27 cellular contexts compared by ENCODE assay signal in the genomic region with DNA sequence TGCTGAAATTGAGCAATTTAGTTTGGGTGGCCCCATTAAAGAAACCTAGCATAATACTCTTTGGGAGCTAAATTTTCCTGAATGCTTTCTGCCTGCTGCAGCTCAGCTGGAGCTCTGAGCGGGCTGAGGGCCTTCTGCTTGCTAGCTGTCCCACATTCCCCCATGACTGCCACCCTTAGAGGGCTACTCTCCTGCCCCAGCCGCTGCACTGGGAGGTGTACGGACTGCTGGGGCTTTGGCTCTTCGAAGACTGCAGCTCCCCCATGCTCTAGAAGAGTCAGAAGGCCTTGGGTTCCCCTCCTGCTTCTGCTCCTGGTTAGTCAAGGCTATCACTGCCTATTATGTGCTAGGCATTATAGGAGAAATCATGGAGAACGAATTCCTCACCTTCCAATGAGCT.
"Had no signal": no experiment of that assay in that cellular context is flagged by ENCODE, and none has a peak within 500 bp of the region (broad histone marks: within the 10 kb centered on the region; RNA-seq: fewer than 3 reads in every experiment).

No MANE protein-coding gene starts in this region.

- ATAC-seq: naive thymus-derived CD8-positive, alpha-beta T cell; natural killer cell treated with Interleukin-12 subunit alpha and Interleukin-12 subunit beta and Interleukin-15 and Interleukin-18, amount 100 ng/mL, for 72 hours; pancreas; right cardiac atrium; sciatic nerve; stimulated activated effector memory CD8-positive, alpha-beta T cell treated with anti-CD3 and anti-CD28 coated beads, Interleukin-12 subunit alpha, Interleukin-12 subunit beta, amount 100 ng/mL, for 72 hours; stimulated activated naive B cell treated with anti-CD40 and anti-IgM and Interleukin-4, amounts not matched to agents 10 μg/mL and 1 μg/mL and 100 μg/mL, for 72 hours; stimulated activated naive CD8-positive, alpha-beta T cell treated with anti-CD3 and anti-CD28 coated beads, Interleukin-15, amount 100 ng/mL, for 72 hours had no signal

- H3K9me3 Mint-ChIP-seq: naive B cell; naive thymus-derived CD8-positive, alpha-beta T cell; natural killer cell treated with Interleukin-12 subunit alpha and Interleukin-12 subunit beta and Interleukin-15 and Interleukin-18, amount 100 ng/mL, for 72 hours; nephron progenitor cell; neural crest cell; stimulated activated effector memory CD8-positive, alpha-beta T cell treated with anti-CD3 and anti-CD28 coated beads, Interleukin-12 subunit alpha, Interleukin-12 subunit beta, amount 100 ng/mL, for 72 hours; stimulated activated naive B cell treated with anti-CD40 and anti-IgM and Interleukin-4, amounts not matched to agents 10 μg/mL and 1 μg/mL and 100 μg/mL, for 72 hours; stimulated activated naive CD8-positive, alpha-beta T cell treated with anti-CD3 and anti-CD28 coated beads, Interleukin-15, amount 100 ng/mL, for 72 hours had no signal

- H3K27ac Mint-ChIP-seq: naive thymus-derived CD8-positive, alpha-beta T cell; natural killer cell treated with Interleukin-12 subunit alpha and Interleukin-12 subunit beta and Interleukin-15 and Interleukin-18, amount 100 ng/mL, for 72 hours; nephron progenitor cell; stimulated activated effector memory CD8-positive, alpha-beta T cell treated with anti-CD3 and anti-CD28 coated beads, Interleukin-12 subunit alpha, Interleukin-12 subunit beta, amount 100 ng/mL, for 72 hours; stimulated activated naive B cell treated with anti-CD40 and anti-IgM and Interleukin-4, amounts not matched to agents 10 μg/mL and 1 μg/mL and 100 μg/mL, for 72 hours; stimulated activated naive CD8-positive, alpha-beta T cell treated with anti-CD3 and anti-CD28 coated beads, Interleukin-15, amount 100 ng/mL, for 72 hours had no signal

- H3K27me3 ChIP-seq: pancreas, suprapubic skin, testis, tibial artery, transverse colon, upper lobe of left lung, uterus had no signal

- H3K9me3 ChIP-seq: pancreas, psoas muscle, suprapubic skin, testis, tibial artery, transverse colon, upper lobe of left lung, uterus had no signal

- H3K36me3 Mint-ChIP-seq: naive B cell had no signal

- H3K36me3 ChIP-seq: transverse colon, uterus had no signal

- H3K4me1 ChIP-seq: pancreas, testis, tibial artery, upper lobe of left lung, uterus had no signal

- H3K27ac ChIP-seq: pancreas, psoas muscle, suprapubic skin, testis, tibial artery, transverse colon, upper lobe of left lung, uterus had no signal

- FAIRE-seq: pancreas, small intestine had no signal

- H3K4me3 Mint-ChIP-seq: naive B cell; naive thymus-derived CD8-positive, alpha-beta T cell; natural killer cell treated with Interleukin-12 subunit alpha and Interleukin-12 subunit beta and Interleukin-15 and Interleukin-18, amount 100 ng/mL, for 72 hours; nephron progenitor cell; neural crest cell; stimulated activated effector memory CD8-positive, alpha-beta T cell treated with anti-CD3 and anti-CD28 coated beads, Interleukin-12 subunit alpha, Interleukin-12 subunit beta, amount 100 ng/mL, for 72 hours; stimulated activated naive B cell treated with anti-CD40 and anti-IgM and Interleukin-4, amounts not matched to agents 10 μg/mL and 1 μg/mL and 100 μg/mL, for 72 hours; stimulated activated naive CD8-positive, alpha-beta T cell treated with anti-CD3 and anti-CD28 coated beads, Interleukin-15, amount 100 ng/mL, for 72 hours had no signal

- H3K27me3 Mint-ChIP-seq: naive B cell; naive thymus-derived CD8-positive, alpha-beta T cell; natural killer cell treated with Interleukin-12 subunit alpha and Interleukin-12 subunit beta and Interleukin-15 and Interleukin-18, amount 100 ng/mL, for 72 hours; progenitor cell of endocrine pancreas; stimulated activated naive B cell treated with anti-CD40 and anti-IgM and Interleukin-4, amounts not matched to agents 10 μg/mL and 1 μg/mL and 100 μg/mL, for 72 hours; stimulated activated naive CD8-positive, alpha-beta T cell treated with anti-CD3 and anti-CD28 coated beads, Interleukin-15, amount 100 ng/mL, for 72 hours had no signal

- DNase-seq: naive B cell; naive thymus-derived CD8-positive, alpha-beta T cell; nephron progenitor cell; occipital lobe; pancreas; psoas muscle; right cardiac atrium; small intestine; stimulated activated CD4-positive, alpha-beta T cell treated with anti-CD3 and anti-CD28 coated beads, Interleukin-15, amount 100 ng/mL, for 24 hours; stimulated activated CD4-positive, alpha-beta T cell treated with anti-CD3 and anti-CD28 coated beads, Interleukin-2, amount 100 ng/mL, for 24 hours; stimulated activated CD4-positive, alpha-beta T cell treated with anti-CD3 and anti-CD28 coated beads, Interleukin-2, amount 100 ng/mL, for 48 hours; stimulated activated CD4-positive, alpha-beta T cell treated with anti-CD3 and anti-CD28 coated beads, Interleukin-4, amount 100 ng/mL, for 24 hours; stimulated activated naive B cell treated with anti-CD40 and anti-IgM and Interleukin-4, amounts not matched to agents 10 μg/mL and 1 μg/mL and 100 μg/mL, for 72 hours; stimulated activated naive CD4-positive, alpha-beta T cell treated with Interleukin-2 at 50 U/mL for 16 hours; stimulated activated naive CD8-positive, alpha-beta T cell treated with anti-CD3 and anti-CD28 coated beads, Interleukin-15, amount 100 ng/mL, for 72 hours; substantia nigra; testis; transverse colon; upper lobe of left lung; uterus had no signal

- H3K4me3 ChIP-seq: pancreas, psoas muscle, suprapubic skin, testis, tibial artery, transverse colon, upper lobe of left lung, uterus had no signal

- H3K4me1 Mint-ChIP-seq: nephron progenitor cell; neural crest cell; stimulated activated effector memory CD8-positive, alpha-beta T cell treated with anti-CD3 and anti-CD28 coated beads, Interleukin-12 subunit alpha, Interleukin-12 subunit beta, amount 100 ng/mL, for 72 hours; stimulated activated naive B cell treated with anti-CD40 and anti-IgM and Interleukin-4, amounts not matched to agents 10 μg/mL and 1 μg/mL and 100 μg/mL, for 72 hours; stimulated activated naive CD8-positive, alpha-beta T cell treated with anti-CD3 and anti-CD28 coated beads, Interleukin-15, amount 100 ng/mL, for 72 hours had no signal
